15 cellular contexts compared by ENCODE assay signal in the genomic region with DNA sequence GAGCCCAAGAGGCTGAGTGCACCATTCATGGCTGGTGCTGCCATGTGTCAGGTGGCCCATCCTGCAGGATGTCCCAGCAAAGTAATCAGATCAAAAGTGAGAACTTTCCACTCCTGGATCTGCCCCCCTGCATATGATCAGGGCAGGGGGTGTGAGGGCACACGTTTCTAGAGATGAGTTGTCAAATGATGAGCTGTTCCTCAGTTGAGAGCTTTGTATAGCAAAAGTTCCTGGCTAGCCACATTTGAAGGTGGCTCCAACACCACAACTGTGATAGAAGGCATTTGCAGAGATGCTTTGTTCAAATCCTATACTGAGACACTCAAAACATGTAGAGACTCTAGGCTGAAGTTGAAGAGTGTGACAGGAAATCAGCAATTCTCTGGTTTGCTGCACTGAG.
DNase-seq lines count a peak whose midpoint lies in the region; ATAC-seq lines count a peak whose summit lies in the region.
"Had no signal": no experiment of that assay in that cellular context is flagged by ENCODE, and none has a peak within 500 bp of the region (broad histone marks: within the 10 kb centered on the region; RNA-seq: fewer than 3 reads in every experiment).

No MANE protein-coding gene starts in this region.

- CTCF ChIA-PET in activated CD4-positive, alpha-beta T cell treated with anti-CD3 and anti-CD28 coated beads for 36 hours (lab: Charles Lee), result interaction anchor here (0.6 kb wide), 1 partner anchor 223 kb away, joined by 3 read pairs; no protein-coding TSS in a partner anchor
- CTCF ChIA-PET in activated CD4-positive, alpha-beta T cell treated with anti-CD3 and anti-CD28 coated beads, Interleukin-2, amount 10 ng/mL, durations not matched to agents 7 days and 5 days (lab: Charles Lee), result interaction anchor here (0.5 to 1.3 kb wide), 3 partner anchors 9 to 437 kb away, joined by 3 to 4 read pairs (median 3); no protein-coding TSS in a partner anchor

- H3K27me3 Mint-ChIP-seq in activated CD4-positive, alpha-beta T cell treated with anti-CD3 and anti-CD28 coated beads for 36 hours, result no peaks in the 10 kb centered on the region
- H3K27me3 Mint-ChIP-seq in activated CD4-positive, alpha-beta T cell treated with anti-CD3 and anti-CD28 coated beads, Interleukin-2, amount 10 ng/mL, durations not matched to agents 7 days and 5 days, result no peaks in the 10 kb centered on the region
- H3K27me3 Mint-ChIP-seq in activated T-cell treated with anti-CD3 and anti-CD28 coated beads, Interleukin-2, amount 50 U/mL, for 72 hours (ENCODE audit: low read depth), result peaks cover 15% of the 10 kb centered on the region
- H3K27me3 Mint-ChIP-seq in T-helper 2 cell treated with Interferon-gamma antibody and Interleukin-4, amounts not matched to agents 5 μg/mL and 100 μg/mL, for 36 hours (ENCODE audit: low read depth), result no peaks in the 10 kb centered on the region

- ATAC-seq in activated CD4-positive, alpha-beta T cell treated with anti-CD3 and anti-CD28 coated beads for 36 hours, result peak; percentile 78
- peak; percentile 72 to 76 for ATAC-seq in activated T-cell treated with anti-CD3 and anti-CD28 coated beads, Interleukin-2, amount 50 U/mL, for 72 hours (replicated peaks in 1 of 2)
- ATAC-seq in stimulated activated naive CD8-positive, alpha-beta T cell treated with anti-CD3 and anti-CD28 coated beads, Interleukin-15, Interleukin-2, amounts not matched to agents 100 U/mL and 50 U/mL, for 24 hours, result peak; percentile 92
- ATAC-seq in GM19467 (IDR thresholded peaks at IDR 0.05; ENCODE audit: unreplicated experiment), result no peak
- ATAC-seq: CD8-positive, alpha-beta T cell had no signal

- H3K4me3 Mint-ChIP-seq in activated CD4-positive, alpha-beta T cell treated with anti-CD3 and anti-CD28 coated beads for 36 hours, result no peak overlapping the region
- H3K4me3 Mint-ChIP-seq in activated CD4-positive, alpha-beta T cell treated with anti-CD3 and anti-CD28 coated beads, Interleukin-2, amount 10 ng/mL, durations not matched to agents 7 days and 5 days, result no peak overlapping the region
- no peak overlapping the region for H3K4me3 Mint-ChIP-seq in activated T-cell treated with anti-CD3 and anti-CD28 coated beads, Interleukin-2, amount 50 U/mL, for 72 hours
- no peak overlapping the region for H3K4me3 Mint-ChIP-seq in T-helper 2 cell treated with Interferon-gamma antibody and Interleukin-4, amounts not matched to agents 5 μg/mL and 100 μg/mL, for 36 hours
- H3K4me3 Mint-ChIP-seq: CD14-positive monocyte; CD8-positive, alpha-beta T cell; H9 had no signal

- POLR2A ChIA-PET in activated CD4-positive, alpha-beta T cell treated with anti-CD3 and anti-CD28 coated beads for 36 hours (lab: Charles Lee), result no interaction called here
- POLR2A ChIA-PET in activated CD4-positive, alpha-beta T cell treated with anti-CD3 and anti-CD28 coated beads, Interleukin-2, amount 10 ng/mL, durations not matched to agents 7 days and 5 days (lab: Charles Lee), result no interaction called here

- no peak overlapping the region for H3K27ac Mint-ChIP-seq in activated CD4-positive, alpha-beta T cell treated with anti-CD3 and anti-CD28 coated beads for 36 hours
- no peak overlapping the region for H3K27ac Mint-ChIP-seq in activated CD4-positive, alpha-beta T cell treated with anti-CD3 and anti-CD28 coated beads, Interleukin-2, amount 10 ng/mL, durations not matched to agents 7 days and 5 days
- no peak overlapping the region for H3K27ac Mint-ChIP-seq in activated T-cell treated with anti-CD3 and anti-CD28 coated beads, Interleukin-2, amount 50 U/mL, for 72 hours
- H3K27ac Mint-ChIP-seq in T-helper 2 cell treated with Interferon-gamma antibody and Interleukin-4, amounts not matched to agents 5 μg/mL and 100 μg/mL, for 36 hours, result no peak overlapping the region
- H3K27ac Mint-ChIP-seq: CD8-positive, alpha-beta T cell; H9 had no signal

- peak; percentile 30 for DNase-seq in activated CD4-positive, alpha-beta T cell treated with anti-CD3 and anti-CD28 coated beads for 36 hours
- no peak for DNase-seq in activated CD4-positive, alpha-beta T cell treated with anti-CD3 and anti-CD28 coated beads, Interleukin-2, amount 10 ng/mL, durations not matched to agents 7 days and 5 days
- DNase-seq in activated T-cell treated with anti-CD3 and anti-CD28 coated beads, Interleukin-2, amount 50 U/mL, for 72 hours, result peak in 1 of 2 donors; percentile 8
- no peak for DNase-seq in activated T-cell treated with anti-CD3 and anti-CD28 coated beads, Interleukin-2, amount 50 U/mL, for 48 hours
- DNase-seq in T-helper 2 cell treated with Interferon-gamma antibody and Interleukin-4, amounts not matched to agents 5 μg/mL and 100 μg/mL, for 36 hours (ENCODE audit: low spot score), result peak; percentile 6
- peak; percentile 25 for DNase-seq in stimulated activated naive CD8-positive, alpha-beta T cell treated with anti-CD3 and anti-CD28 coated beads, Interleukin-15, Interleukin-2, amounts not matched to agents 100 U/mL and 50 U/mL, for 24 hours
- DNase-seq in hippocampal formation (lab: John Stamatoyannopoulos, UW), result no peak
- DNase-seq: CD8-positive, alpha-beta T cell; COR-L47; DND-41; GDM1; GOT3; H9 had no signal

- H3K4me1 Mint-ChIP-seq in activated CD4-positive, alpha-beta T cell treated with anti-CD3 and anti-CD28 coated beads for 36 hours, result peaks cover 11% of the 10 kb centered on the region
- H3K4me1 Mint-ChIP-seq in activated CD4-positive, alpha-beta T cell treated with anti-CD3 and anti-CD28 coated beads, Interleukin-2, amount 10 ng/mL, durations not matched to agents 7 days and 5 days, result peaks cover 2% of the 10 kb centered on the region
- H3K4me1 Mint-ChIP-seq in activated T-cell treated with anti-CD3 and anti-CD28 coated beads, Interleukin-2, amount 50 U/mL, for 72 hours (ENCODE audit: low read depth), result peaks cover 18% of the 10 kb centered on the region
- H3K4me1 Mint-ChIP-seq in T-helper 2 cell treated with Interferon-gamma antibody and Interleukin-4, amounts not matched to agents 5 μg/mL and 100 μg/mL, for 36 hours (ENCODE audit: low read depth), result peaks cover 5% of the 10 kb centered on the region
- H3K4me1 Mint-ChIP-seq: CD14-positive monocyte, H9 had no signal

- no peaks in the 10 kb centered on the region for H3K9me3 Mint-ChIP-seq in activated CD4-positive, alpha-beta T cell treated with anti-CD3 and anti-CD28 coated beads for 36 hours (ENCODE audit: low read depth)
- no peaks in the 10 kb centered on the region for H3K9me3 Mint-ChIP-seq in activated CD4-positive, alpha-beta T cell treated with anti-CD3 and anti-CD28 coated beads, Interleukin-2, amount 10 ng/mL, durations not matched to agents 7 days and 5 days
- H3K9me3 Mint-ChIP-seq in activated T-cell treated with anti-CD3 and anti-CD28 coated beads, Interleukin-2, amount 50 U/mL, for 72 hours, result peaks cover 0 to 2% of the 10 kb centered on the region in 2 donors
- H3K9me3 Mint-ChIP-seq in T-helper 2 cell treated with Interferon-gamma antibody and Interleukin-4, amounts not matched to agents 5 μg/mL and 100 μg/mL, for 36 hours, result no peaks in the 10 kb centered on the region
- H3K9me3 Mint-ChIP-seq: CD8-positive, alpha-beta T cell had no signal

- intact Hi-C loops in activated CD4-positive, alpha-beta T cell treated with anti-CD3 and anti-CD28 coated beads for 36 hours (cut with DNase I, micrococcal nuclease), result no loop called here

- H3K36me3 Mint-ChIP-seq in activated CD4-positive, alpha-beta T cell treated with anti-CD3 and anti-CD28 coated beads for 36 hours (ENCODE audit: low read depth), result no peaks in the 10 kb centered on the region
- no peaks in the 10 kb centered on the region for H3K36me3 Mint-ChIP-seq in activated CD4-positive, alpha-beta T cell treated with anti-CD3 and anti-CD28 coated beads, Interleukin-2, amount 10 ng/mL, durations not matched to agents 7 days and 5 days (ENCODE audit: low read depth)
- no peaks in the 10 kb centered on the region for H3K36me3 Mint-ChIP-seq in activated T-cell treated with anti-CD3 and anti-CD28 coated beads, Interleukin-2, amount 50 U/mL, for 72 hours (ENCODE audit: insufficient read depth in 2 of 2)
- H3K36me3 Mint-ChIP-seq in T-helper 2 cell treated with Interferon-gamma antibody and Interleukin-4, amounts not matched to agents 5 μg/mL and 100 μg/mL, for 36 hours (ENCODE audit: low read depth), result no peaks in the 10 kb centered on the region
- H3K36me3 Mint-ChIP-seq: CD14-positive monocyte; CD8-positive, alpha-beta T cell had no signal

Comparison
In these comparisons a context has a peak if more than half of its experiments do, and no peak if none do; other contexts are left out.
1. DNase-seq: peak in activated CD4-positive, alpha-beta T cell treated with anti-CD3 and anti-CD28 coated beads for 36 hours (single experiment), T-helper 2 cell treated with Interferon-gamma antibody and Interleukin-4, amounts not matched to agents 5 μg/mL and 100 μg/mL, for 36 hours (single experiment) and stimulated activated naive CD8-positive, alpha-beta T cell treated with anti-CD3 and anti-CD28 coated beads, Interleukin-15, Interleukin-2, amounts not matched to agents 100 U/mL and 50 U/mL, for 24 hours (single experiment); none in activated CD4-positive, alpha-beta T cell treated with anti-CD3 and anti-CD28 coated beads, Interleukin-2, amount 10 ng/mL, durations not matched to agents 7 days and 5 days (single experiment), activated T-cell treated with anti-CD3 and anti-CD28 coated beads, Interleukin-2, amount 50 U/mL, for 48 hours (0 of 2) and hippocampal formation (0 of 2).